ENCODE assay signal across 8 cellular contexts in the genomic region with DNA sequence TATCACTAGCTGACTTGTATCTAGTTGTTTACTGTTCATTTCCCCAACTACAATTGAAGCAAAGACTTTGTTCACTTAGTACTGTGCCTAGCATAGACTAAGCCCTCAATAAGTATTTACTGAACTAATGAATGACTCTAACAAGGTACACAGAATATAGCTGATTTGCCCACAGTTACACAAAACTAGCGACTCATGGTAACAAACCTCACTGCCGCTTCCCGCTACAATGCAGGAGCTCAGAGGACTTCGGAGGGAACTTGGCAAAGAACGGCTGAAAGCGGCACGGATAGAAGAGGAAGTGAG. TPM values are rescaled to one million over a fixed set of nuclear protein-coding genes. Genes with fewer than 3 reads are reported as not detected.
DNase-seq lines count a peak whose midpoint lies in the region; ATAC-seq and TF ChIP-seq lines count a peak whose summit lies in the region.

No MANE protein-coding gene starts in this region.

- peak overlapping the region; percentile 78 for H3K27ac ChIP-seq in OCI-LY1 (ENCODE audit: low read depth, low read length, poor library complexity, severe bottlenecking)

- peaks cover 25% of the 10 kb centered on the region for H3K79me2 ChIP-seq in OCI-LY1 (ENCODE audit: insufficient read depth, low read length)

- no peaks in the 10 kb centered on the region for H3K9me3 ChIP-seq in OCI-LY1 (ENCODE audit: low read length)

- peaks cover 16 to 32% of the 10 kb centered on the region in 2 donors for H3K4me1 Mint-ChIP-seq in natural killer cell

- peaks cover 23% of the 10 kb centered on the region for H3K36me3 ChIP-seq in OCI-LY1 (ENCODE audit: insufficient read depth, low read length)

- peak overlapping the region; percentile 92 for H3K4me3 Mint-ChIP-seq in natural killer cell

- H3K4me1 ChIP-seq in OCI-LY1 (ENCODE audit: insufficient read depth, low read length, severe bottlenecking) = peaks cover 16% of the 10 kb centered on the region

- H3F3A ChIP-seq in OCI-LY1 (ENCODE audit: insufficient read depth, low read length) = no peaks in the 10 kb centered on the region

- H3K36me3 Mint-ChIP-seq in natural killer cell = no peaks in the 10 kb centered on the region

- H3K27me3 Mint-ChIP-seq in natural killer cell (ENCODE audit: low read depth in 2 of 2) = peaks cover 3 to 11% of the 10 kb centered on the region in 2 donors

- H3K27ac Mint-ChIP-seq in natural killer cell = peak overlapping the region; percentile 99

- H2AFZ ChIP-seq in OCI-LY1 (ENCODE audit: low read length) = no peak overlapping the region

- intact Hi-C loops in natural killer cell (cut with micrococcal nuclease) = loop anchor here (1.0 kb wide), 2 partner anchors 49 to 163 kb away; partner anchors contain the start of genes KIF18B and NMT1

- 0 out of 2 replicates have a peak, but pooled peaks cover 8% of the 10 kb centered on the region for H3K27me3 ChIP-seq in OCI-LY1 (ENCODE audit: insufficient read depth, low read length)

- peak; percentile 49 for DNase-seq in DMS79 treated with DMSO at 0.1 percent for 48 hours (lab: John Stamatoyannopoulos, UW)
- DNase-seq in DMS79 (lab: John Stamatoyannopoulos, UW) = no peak
- peak; percentile 37 to 66 for DNase-seq in dermis microvascular lymphatic vessel endothelial cell (ENCODE audit: low read depth in 2 of 2)
- DNase-seq in natural killer cell = no peak
- DNase-seq in medulla oblongata (ENCODE audit: extremely low spot score) = no peak
- no peak for DNase-seq in EL

- H4K20me1 ChIP-seq in OCI-LY1 (ENCODE audit: insufficient read depth, low read length) = no peaks in the 10 kb centered on the region

- peak overlapping the region; percentile 86 for H3K4me3 ChIP-seq in OCI-LY1 (ENCODE audit: low read depth, low read length, poor library complexity, severe bottlenecking)

- H3K9me3 Mint-ChIP-seq in natural killer cell = no peaks in the 10 kb centered on the region

- no peaks in the 10 kb centered on the region for H3K9me2 ChIP-seq in OCI-LY1 (ENCODE audit: low read depth, low read length)

- ATAC-seq in natural killer cell (no peak), HG03432 (IDR thresholded peaks at IDR 0.05; ENCODE audit: unreplicated experiment) (no peak)

- peak overlapping the region; percentile 91 for H3K9ac ChIP-seq in OCI-LY1 (ENCODE audit: low read length)

- TF ChIP-seq CTCF in OCI-LY1 (IDR thresholded peaks at IDR 0.05; ENCODE audit: low read length) (no peak), natural killer cell (IDR thresholded peaks at IDR 0.05) (no peak)

- peak overlapping the region; percentile 83 for H3K4me2 ChIP-seq in OCI-LY1 (ENCODE audit: low read length)

RNA-seq across cellular contexts. Expression of gene EFTUD2, which starts 0.5 kb away (rescaled TPM):
- 145 and 156 TPM in 2 replicates for total RNA-seq in dermis microvascular lymphatic vessel endothelial cell
- 100 to 1,000 TPM; 135 to 178 (median 164) TPM for total RNA-seq in natural killer cell

RNA-seq across cellular contexts. Expression of gene GFAP, which starts 16.6 kb away (rescaled TPM):
- 0.13 TPM in 1 of 2 replicates, not detected in the other for total RNA-seq in dermis microvascular lymphatic vessel endothelial cell
- total RNA-seq in natural killer cell = not detected

RNA-seq across cellular contexts. Expression of gene KIF18B, which starts 48.9 kb away (rescaled TPM):
- total RNA-seq in dermis microvascular lymphatic vessel endothelial cell (1.4 and 2.3 TPM in 2 replicates), natural killer cell (1 to 10 TPM in 2 of 3 donors, under 1 TPM in 1; 0.53 to 1.3 (median 1.1) TPM)

RNA-seq across cellular contexts. Expression of gene HIGD1B, which starts 51.0 kb away (rescaled TPM):
- total RNA-seq in dermis microvascular lymphatic vessel endothelial cell = not detected in 2 replicates
- total RNA-seq in natural killer cell = not detected

Comparison
In these comparisons a context has a peak if more than half of its experiments do, and no peak if none do; other contexts are left out.
1. DNase-seq: peak in DMS79 treated with DMSO at 0.1 percent for 48 hours (single experiment) and dermis microvascular lymphatic vessel endothelial cell (2 of 2); none in DMS79 (single experiment), natural killer cell (single experiment), medulla oblongata (single experiment) and EL (single experiment).